8 cellular contexts compared by ENCODE assay signal in genomic region chr17:43766413-43767052, GRCh38. TPM values are rescaled to one million over a fixed set of nuclear protein-coding genes. Genes with fewer than 3 reads are reported as not detected.
DNase-seq lines count a peak whose midpoint lies in the region; ATAC-seq and TF ChIP-seq lines count a peak whose summit lies in the region.

No MANE protein-coding gene starts in this region.

- H3K36me3 ChIP-seq in cardiac muscle cell: peaks cover 7% of the 10 kb centered on the region

- ATAC-seq in GM19467 (IDR thresholded peaks at IDR 0.05; ENCODE audit: unreplicated experiment): no peak

- TF ChIP-seq CTCF in cardiac muscle cell (IDR thresholded peaks at IDR 0.05; ENCODE audit: low read depth, low read length): peak; percentile 85

- no peaks in the 10 kb centered on the region for H3K4me1 ChIP-seq in cardiac muscle cell (ENCODE audit: low read depth)

- peak; percentile 23 to 43 for DNase-seq in activated CD4-positive, alpha-beta T cell treated with anti-CD3 and anti-CD28 coated beads for 24 hours (ENCODE audit: low read depth in 2 of 2)
- DNase-seq in activated CD4-positive, alpha-beta T cell treated with anti-CD3 and anti-CD28 coated beads for 1 hour: no peak
- DNase-seq in NCI-H345 treated with DMSO at 0.1 percent for 48 hours (lab: John Stamatoyannopoulos, UW; ENCODE audit: unreplicated experiment) (peak; percentile 18), cardiac muscle cell (ENCODE audit: low read depth in 1 of 2, low spot score in 1 of 2) (peak; percentile 64 to 72), retina (peak; percentile 56), GDM1 (lab: John Stamatoyannopoulos, UW) (no peak)
- peak; percentile 19 to 31 for DNase-seq in activated T-helper 1 cell treated with anti-CD3 and anti-CD28 coated beads, Interleukin-2, amount 50 U/mL, for 16 hours (ENCODE audit: low read depth in 1 of 2, low spot score in 1 of 2)

- H3K27me3 ChIP-seq in cardiac muscle cell: no peaks in the 10 kb centered on the region

- no peak overlapping the region for H3K27ac ChIP-seq in cardiac muscle cell

- no peak overlapping the region for H3K4me3 ChIP-seq in cardiac muscle cell

- H3K9me3 ChIP-seq in cardiac muscle cell (ENCODE audit: low read depth): no peaks in the 10 kb centered on the region

RNA-seq across cellular contexts. Expression of gene SOST, which starts 7.9 kb away (rescaled TPM):
- total RNA-seq in cardiac muscle cell: 0.85 and 3.2 TPM in 2 replicates
- polyA plus RNA-seq in cardiac muscle cell: 0.10 and 4.1 TPM in 2 replicates

RNA-seq across cellular contexts. Expression of gene DUSP3, which starts 12.2 kb away (rescaled TPM):
- total RNA-seq in cardiac muscle cell: 66.2 and 71.4 TPM in 2 replicates
- 58.7 and 82.4 TPM in 2 replicates for polyA plus RNA-seq in cardiac muscle cell

RNA-seq across cellular contexts. Expression of gene CFAP97D1, which starts 13.7 kb away (rescaled TPM):
- total RNA-seq in cardiac muscle cell: 0.04 TPM in 1 of 2 replicates, not detected in the other
- not detected in 2 replicates for polyA plus RNA-seq in cardiac muscle cell

Comparison
In these comparisons a context has a peak if more than half of its experiments do, and no peak if none do; other contexts are left out.
1. DNase-seq: peak in activated CD4-positive, alpha-beta T cell treated with anti-CD3 and anti-CD28 coated beads for 24 hours (2 of 2), NCI-H345 treated with DMSO at 0.1 percent for 48 hours (single experiment), activated T-helper 1 cell treated with anti-CD3 and anti-CD28 coated beads, Interleukin-2, amount 50 U/mL, for 16 hours (2 of 2), cardiac muscle cell (2 of 2) and retina (single experiment); none in activated CD4-positive, alpha-beta T cell treated with anti-CD3 and anti-CD28 coated beads for 1 hour (single experiment) and GDM1 (single experiment).